ENCODE assay signal across 36 cellular contexts in genomic region chr16:73831197-73831596, GRCh38.
A peak's percentile ranks its signal among the peaks of the same experiment; 100 is the strongest.
DNase-seq lines count a peak whose midpoint lies in the region; ATAC-seq, FAIRE-seq and TF ChIP-seq lines count a peak whose summit lies in the region.
"Had no signal": no experiment of that assay in that cellular context is flagged by ENCODE, and none has a peak within 500 bp of the region (broad histone marks: within the 10 kb centered on the region; RNA-seq: fewer than 3 reads in every experiment).

No MANE protein-coding gene starts in this region.

- no TSS peak for BruUV-seq in Caco-2 (replicated peaks; lab: Mats Ljungman, UMichigan)

- no peak overlapping the region for H3K4me2 ChIP-seq in SK-N-SH
- H3K4me2 ChIP-seq: A549; BLaER1; BLaER1 treated with 17β-estradiol and CSF1 and Interleukin-3, amounts not matched to agents 10 nM and 100 nM had no signal

- no peak; the same call in 2 of the 3 replicates for ATAC-seq in SK-N-SH treated with all-trans-retinoic acid at 6 μM for 48 hours
- ATAC-seq: A549; CD8-positive, alpha-beta T cell had no signal

- no peak for TF ChIP-seq CTCF in Caco-2 (IDR thresholded peaks at IDR 0.05; ENCODE audit: insufficient read depth in 1 of 2, low read depth in 1 of 2, low read length in 1 of 2, severe bottlenecking in 1 of 2, unreplicated experiment in 1 of 2)
- no peak for TF ChIP-seq CTCF in SK-N-SH (IDR thresholded peaks at IDR 0.05)
- TF ChIP-seq CTCF in Peyer's patch (IDR thresholded peaks at IDR 0.05) = no peak

- H3K4me3 Mint-ChIP-seq in Caco-2 (ENCODE audit: unreplicated experiment) = peak overlapping the region; percentile 70
- H3K4me3 Mint-ChIP-seq: B cell; CD14-positive monocyte; CD4-positive, alpha-beta memory T cell; CD4-positive, alpha-beta T cell; CD4-positive, CD25-positive, alpha-beta regulatory T cell; CD8-positive, alpha-beta memory T cell; CD8-positive, alpha-beta T cell had no signal

- H3K27me3 ChIP-seq in Caco-2 (replicated peaks; ENCODE audit: control insufficient read depth, insufficient read depth, low read length) (no peaks in the 10 kb centered on the region), SK-N-SH (ENCODE audit: insufficient read depth) (no peaks in the 10 kb centered on the region), Peyer's patch (no peaks in the 10 kb centered on the region)
- H3K27me3 ChIP-seq: BE2C; BLaER1; BLaER1 treated with 17β-estradiol and CSF1 and Interleukin-3, amounts not matched to agents 10 nM and 100 nM had no signal

- DNase-seq in Caco-2 (no peak), SK-N-SH (peak; percentile 87), retina (peak; percentile 27), GM19239 (ENCODE audit: insufficient read length, low spot score) (no peak), Peyer's patch (no peak), inferior parietal cortex (ENCODE audit: extremely low spot score) (no peak), posterior cingulate gyrus (no peak)
- DNase-seq: 8988T; ACHN; AML-193; BE2C; C1 segment of cervical spinal cord; Calu3; CD4-positive, alpha-beta memory T cell; CD4-positive, alpha-beta T cell; CD4-positive, CD25-positive, alpha-beta regulatory T cell; CD8-positive, alpha-beta memory T cell; CD8-positive, alpha-beta T cell; COR-L47; DMS 273 treated with DMSO at 0.1 percent for 48 hours; DMS153; DMS53; DMS79; DMS79 treated with DMSO at 0.1 percent for 48 hours; DND-41; EL had no signal

- no peak overlapping the region for H3K27ac Mint-ChIP-seq in Caco-2 (ENCODE audit: unreplicated experiment)
- H3K27ac Mint-ChIP-seq: B cell; CD14-positive monocyte; CD4-positive, alpha-beta T cell; CD4-positive, CD25-positive, alpha-beta regulatory T cell; CD8-positive, alpha-beta memory T cell; CD8-positive, alpha-beta T cell had no signal

- CTCF ChIA-PET in Caco-2 (lab: Charles Lee) = no interaction called here
- CTCF ChIA-PET in SK-N-SH (lab: Yijun Ruan, JAX) = interaction anchor here (1.0 to 2.0 kb wide), 7 partner anchors 17 to 88 kb away, joined by 3 to 8 read pairs (median 4); no protein-coding TSS in a partner anchor

- intact Hi-C loops in Caco-2 (cut with micrococcal nuclease; ENCODE audit: unreplicated experiment) = no loop called here
- intact Hi-C loops in posterior cingulate gyrus (cut with DNase I) = no loop called here

- TF ChIP-seq RAD21 in SK-N-SH (IDR thresholded peaks at IDR 0.05; ENCODE audit: low read length) = peak; percentile 23; the same call in 1 of the 2 replicates

- H3K9me2 ChIP-seq in SK-N-SH = no peaks in the 10 kb centered on the region

- H3K27ac ChIP-seq in SK-N-SH (ENCODE audit: low read depth in 2 of 2, low read length in 1 of 2) (no peak overlapping the region), Peyer's patch (no peak overlapping the region)
- H3K27ac ChIP-seq: 22Rv1; A549; BLaER1; BLaER1 treated with 17β-estradiol and CSF1 and Interleukin-3, amounts not matched to agents 10 nM and 100 nM; C4-2B had no signal

- peaks cover 7% of the 10 kb centered on the region; the same call in 1 of the 2 replicates for H3K9me3 ChIP-seq in Caco-2
- H3K9me3 ChIP-seq in SK-N-SH = no peaks in the 10 kb centered on the region
- no peaks in the 10 kb centered on the region for H3K9me3 ChIP-seq in Peyer's patch
- H3K9me3 ChIP-seq: A549, BE2C, BLaER1 had no signal

- H2AFZ ChIP-seq in SK-N-SH (ENCODE audit: low read depth) = no peak overlapping the region

- H3K4me1 Mint-ChIP-seq in Caco-2 (ENCODE audit: low read depth, unreplicated experiment) = no peaks in the 10 kb centered on the region
- H3K4me1 Mint-ChIP-seq: B cell; CD14-positive monocyte; CD4-positive, alpha-beta memory T cell; CD4-positive, CD25-positive, alpha-beta regulatory T cell; CD8-positive, alpha-beta memory T cell had no signal

- no peaks in the 10 kb centered on the region for H3K36me3 Mint-ChIP-seq in Caco-2 (ENCODE audit: insufficient read depth, unreplicated experiment)
- H3K36me3 Mint-ChIP-seq: CD14-positive monocyte; CD4-positive, alpha-beta memory T cell; CD4-positive, CD25-positive, alpha-beta regulatory T cell; CD8-positive, alpha-beta memory T cell; CD8-positive, alpha-beta T cell had no signal

- H3K4me3 ChIP-seq in Caco-2 (ENCODE audit: low read depth, low read length) = no peak overlapping the region
- H3K4me3 ChIP-seq in SK-N-SH (ENCODE audit: low read depth in 2 of 2, low read length in 1 of 2) = no peak overlapping the region
- H3K4me3 ChIP-seq in Peyer's patch = no peak overlapping the region
- H3K4me3 ChIP-seq: A549; BLaER1; BLaER1 treated with 17β-estradiol and CSF1 and Interleukin-3, amounts not matched to agents 10 nM and 100 nM had no signal

- no peaks in the 10 kb centered on the region for H3K36me3 ChIP-seq in Caco-2 (ENCODE audit: control insufficient read depth, insufficient read depth, low read length)
- H3K36me3 ChIP-seq in SK-N-SH (replicated peaks in 1 of 2; ENCODE audit: control insufficient read depth in 1 of 2, insufficient read depth in 2 of 2, low read length in 1 of 2) = no peaks in the 10 kb centered on the region
- H3K36me3 ChIP-seq in Peyer's patch = no peaks in the 10 kb centered on the region
- H3K36me3 ChIP-seq: BE2C; BLaER1; BLaER1 treated with 17β-estradiol and CSF1 and Interleukin-3, amounts not matched to agents 10 nM and 100 nM had no signal

- no peaks in the 10 kb centered on the region for H3K4me1 ChIP-seq in Caco-2
- H3K4me1 ChIP-seq in SK-N-SH (ENCODE audit: control insufficient read depth in 1 of 2, insufficient read depth in 2 of 2, low read depth in 1 of 2, low read length in 1 of 2) = peaks cover 0 to 10% of the 10 kb centered on the region in 2 experiments; a peak in 2 of 4 replicates
- H3K4me1 ChIP-seq in Peyer's patch = no peaks in the 10 kb centered on the region
- H3K4me1 ChIP-seq: A549; BE2C; BLaER1; BLaER1 treated with 17β-estradiol and CSF1 and Interleukin-3, amounts not matched to agents 10 nM and 100 nM had no signal

- FAIRE-seq in GM19239 (lab: Jason Lieb, UNC) = no peak
- FAIRE-seq: A204.1, A549, D721Med had no signal

- H3K79me2 ChIP-seq in SK-N-SH (ENCODE audit: insufficient read depth) = no peaks in the 10 kb centered on the region

- no peaks in the 10 kb centered on the region for H4K20me1 ChIP-seq in SK-N-SH (ENCODE audit: insufficient read depth)
- H4K20me1 ChIP-seq: BLaER1; BLaER1 treated with 17β-estradiol and CSF1 and Interleukin-3, amounts not matched to agents 10 nM and 100 nM had no signal

- no peaks in the 10 kb centered on the region for H3F3A ChIP-seq in SK-N-SH (replicated peaks; ENCODE audit: insufficient read depth)

- whole genome bisulfite sequencing in SK-N-SH (ENCODE audit: low lambda C conversion rate) = 14% methylated on average over 8 of the region's 8 CpGs

- POLR2A ChIA-PET in Caco-2 (lab: Charles Lee) (no interaction called here), SK-N-SH (lab: Yijun Ruan, JAX) (no interaction called here)

- H3K9ac ChIP-seq in SK-N-SH = no peak overlapping the region
- H3K9ac ChIP-seq: BLaER1; BLaER1 treated with 17β-estradiol and CSF1 and Interleukin-3, amounts not matched to agents 10 nM and 100 nM had no signal

- H3K9me3 Mint-ChIP-seq in Caco-2 (ENCODE audit: unreplicated experiment) = no peaks in the 10 kb centered on the region
- H3K9me3 Mint-ChIP-seq: CD4-positive, alpha-beta T cell; CD8-positive, alpha-beta T cell had no signal

- peaks cover 4% of the 10 kb centered on the region for H3K27me3 Mint-ChIP-seq in Caco-2 (ENCODE audit: insufficient read depth, unreplicated experiment)
- H3K27me3 Mint-ChIP-seq: B cell; CD4-positive, alpha-beta memory T cell; CD8-positive, alpha-beta memory T cell had no signal

- peak in 1 of 2 experiments; percentile 91; a peak in 2 of 4 replicates for TF ChIP-seq EP300 in SK-N-SH (IDR thresholded peaks at IDR 0.05; ENCODE audit: borderline replicate concordance in 1 of 2, low read depth in 1 of 2, low read length in 1 of 2)

- no peak for TF ChIP-seq POLR2A in Peyer's patch (IDR thresholded peaks at IDR 0.05)

TF ChIP-seq in SK-N-SH, 30 proteins besides CTCF, POLR2A, EP300 and RAD21 (continues in another document):
- peak; percentile 96 for TF ChIP-seq RCOR1 (IDR thresholded peaks at IDR 0.05; ENCODE audit: low read length)
- TF ChIP-seq JUND (IDR thresholded peaks at IDR 0.05) = no peak
- TF ChIP-seq FOXM1 (IDR thresholded peaks at IDR 0.05; ENCODE audit: low read depth) = no peak

TF ChIP-seq in SK-N-SH treated with all-trans-retinoic acid at 6 μM for 48 hours, 23 proteins besides CTCF, POLR2A, EP300 and RAD21:
- peak; percentile 87 for TF ChIP-seq TCF4 (CRISPR knock-in tag; IDR thresholded peaks at IDR 0.05; ENCODE audit: borderline replicate concordance)
- TF ChIP-seq CREB5 (CRISPR knock-in tag; IDR thresholded peaks at IDR 0.05; ENCODE audit: low read depth) = no peak

Comparison
In these comparisons a context has a peak if more than half of its experiments do, and no peak if none do; other contexts are left out.
1. DNase-seq: peak in SK-N-SH (single experiment) and retina (single experiment); none in Caco-2 (0 of 2), GM19239 (single experiment), Peyer's patch (0 of 3), inferior parietal cortex (single experiment) and posterior cingulate gyrus (0 of 10).